ENCODE assay signal across 19 cellular contexts in the genomic region with DNA sequence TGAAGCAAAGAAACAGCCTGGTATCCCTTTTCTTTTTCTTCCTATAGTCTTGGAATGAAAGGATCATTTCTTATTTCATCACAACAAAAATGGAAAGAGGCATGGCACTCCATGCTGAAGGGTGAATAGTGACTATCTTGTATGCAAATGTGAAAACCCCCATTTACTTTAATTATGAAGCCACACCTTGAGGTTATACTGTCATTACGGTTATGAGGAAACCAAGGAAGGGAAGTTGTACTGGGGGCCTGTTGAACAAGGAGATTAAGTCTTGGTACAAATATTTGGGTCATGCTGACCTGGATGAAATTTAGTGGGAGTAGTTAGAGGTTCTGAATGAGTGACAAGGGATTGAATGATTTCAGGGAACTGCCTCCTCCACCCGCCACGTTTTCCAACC. TPM values are rescaled to one million over a fixed set of nuclear protein-coding genes. Genes with fewer than 3 reads are reported as not detected.
DNase-seq lines count a peak whose midpoint lies in the region; ATAC-seq and TF ChIP-seq lines count a peak whose summit lies in the region.
"Had no signal": no experiment of that assay in that cellular context is flagged by ENCODE, and none has a peak within 500 bp of the region (broad histone marks: within the 10 kb centered on the region; RNA-seq: fewer than 3 reads in every experiment).

No MANE protein-coding gene starts in this region.

- no peaks in the 10 kb centered on the region for H3K27me3 ChIP-seq in BLaER1 treated with 17β-estradiol and CSF1 and Interleukin-3, amounts not matched to agents 10 nM and 100 nM
- H3K27me3 ChIP-seq in PC-3 (ENCODE audit: low read length): no peaks in the 10 kb centered on the region
- H3K27me3 ChIP-seq: BE2C, breast epithelium, hepatocyte had no signal

- H3K27ac ChIP-seq in BLaER1 treated with 17β-estradiol and CSF1 and Interleukin-3, amounts not matched to agents 10 nM and 100 nM: peak overlapping the region in 3 of 11 experiments; percentile 10 to 24 (median 18); a peak in 4 of 22 replicates
- peak overlapping the region; percentile 90 for H3K27ac ChIP-seq in PC-3 (ENCODE audit: low read length)
- H3K27ac ChIP-seq: breast epithelium, hepatocyte had no signal

- H3K9me2 ChIP-seq in PC-3 (replicated peaks; ENCODE audit: low read length): no peaks in the 10 kb centered on the region

- POLR2A ChIA-PET in PC-3 (lab: Charles Lee; ENCODE audit: unreplicated experiment): no interaction called here

- no peaks in the 10 kb centered on the region for H3F3A ChIP-seq in PC-3 (ENCODE audit: low read length, unreplicated experiment)

- no TSS peak for BruUV-seq in PC-3 (replicated peaks; lab: Mats Ljungman, UMichigan)

- no peaks in the 10 kb centered on the region for H3K36me3 ChIP-seq in BLaER1 treated with 17β-estradiol and CSF1 and Interleukin-3, amounts not matched to agents 10 nM and 100 nM
- H3K36me3 ChIP-seq in PC-3 (ENCODE audit: low read depth, low read length): no peaks in the 10 kb centered on the region
- H3K36me3 ChIP-seq: BE2C, breast epithelium had no signal

- H3K9ac ChIP-seq in BLaER1 treated with 17β-estradiol and CSF1 and Interleukin-3, amounts not matched to agents 10 nM and 100 nM: no peak overlapping the region
- no peak overlapping the region; the same call in 1 of the 2 replicates for H3K9ac ChIP-seq in PC-3 (ENCODE audit: low read length)

- H3K79me2 ChIP-seq in PC-3 (ENCODE audit: low read length): no peaks in the 10 kb centered on the region
- H3K79me2 ChIP-seq: hepatocyte had no signal

- no peaks in the 10 kb centered on the region for H3K9me3 ChIP-seq in BLaER1 treated with 17β-estradiol and CSF1 and Interleukin-3, amounts not matched to agents 10 nM and 100 nM (replicated peaks in 1 of 11)
- H3K9me3 ChIP-seq in PC-3 (ENCODE audit: low read length): no peaks in the 10 kb centered on the region
- H3K9me3 ChIP-seq: BE2C, breast epithelium, mucosa of descending colon had no signal

- H2AFZ ChIP-seq in PC-3 (ENCODE audit: low read length): no peak overlapping the region
- H2AFZ ChIP-seq: hepatocyte had no signal

- intact Hi-C loops in PC-3 (cut with micrococcal nuclease): loop anchor here (2.0 kb wide), 2 partner anchors 15 to 33 kb away; no protein-coding TSS in a partner anchor

- ATAC-seq in GM19351 (IDR thresholded peaks at IDR 0.05; ENCODE audit: unreplicated experiment) (peak; percentile 46), PC-3 (no peak), esophagus mucosa (peak; percentile 75), GM18870 (IDR thresholded peaks at IDR 0.05; ENCODE audit: unreplicated experiment) (no peak), HG02571 (IDR thresholded peaks at IDR 0.05; ENCODE audit: unreplicated experiment) (no peak)

- H3K4me2 ChIP-seq in BLaER1 treated with 17β-estradiol and CSF1 and Interleukin-3, amounts not matched to agents 10 nM and 100 nM: peak overlapping the region in 7 of 11 experiments; percentile 11 to 68 (median 50); a peak in 12 of 22 replicates
- peak overlapping the region; percentile 43 for H3K4me2 ChIP-seq in PC-3 (ENCODE audit: low read length)
- H3K4me2 ChIP-seq: hepatocyte had no signal

- no peaks in the 10 kb centered on the region for H4K20me1 ChIP-seq in BLaER1 treated with 17β-estradiol and CSF1 and Interleukin-3, amounts not matched to agents 10 nM and 100 nM
- H4K20me1 ChIP-seq in PC-3 (ENCODE audit: low read length): no peaks in the 10 kb centered on the region

- no peak overlapping the region for H3K4me3 ChIP-seq in BLaER1 treated with 17β-estradiol and CSF1 and Interleukin-3, amounts not matched to agents 10 nM and 100 nM
- no peak overlapping the region for H3K4me3 ChIP-seq in PC-3 (ENCODE audit: low read length)
- H3K4me3 ChIP-seq: breast epithelium, hepatocyte, mucosa of descending colon had no signal

- H3K4me1 ChIP-seq in BLaER1 treated with 17β-estradiol and CSF1 and Interleukin-3, amounts not matched to agents 10 nM and 100 nM: peaks cover 0 to 20% (median 15%) of the 10 kb centered on the region in 10 experiments; a peak in 16 of 20 replicates
- peaks cover 30% of the 10 kb centered on the region for H3K4me1 ChIP-seq in PC-3 (ENCODE audit: insufficient read depth, low read length)
- H3K4me1 ChIP-seq: BE2C, breast epithelium had no signal

- no peak for TF ChIP-seq CTCF in PC-3 (conservative IDR thresholded peaks at IDR 0.05; ENCODE audit: low read depth, low read length)

- CTCF ChIA-PET in PC-3 (lab: Charles Lee): no interaction called here

- DNase-seq in PC-3 (no peak), EL (no peak)
- no peak for DNase-seq in central memory CD4-positive, alpha-beta T cell
- DNase-seq: activated CD4-positive, alpha-beta T cell treated with anti-CD3 and anti-CD28 coated beads for 4 hours; activated gamma-delta T cell; BE2C; effector CD4-positive, alpha-beta T cell; mucosa of descending colon; NCI-H187 treated with DMSO at 0.1 percent for 48 hours; NCI-H510A; small intestine; T-cell had no signal

RNA-seq across cellular contexts. Expression of a gene that starts 8.7 kb away (rescaled TPM):
- total RNA-seq in PC-3 (2014; rRNA removed) (12.9 and 18.4 TPM in 2 replicates), esophagus mucosa (27.8 TPM)

Comparison
In these comparisons a context has a peak if more than half of its experiments do, and no peak if none do; other contexts are left out.
1. ATAC-seq: peak in GM19351 (single experiment) and esophagus mucosa (single experiment); none in PC-3 (single experiment), GM18870 (single experiment) and HG02571 (single experiment).